Comparison of ENCODE assay signal across 13 cellular contexts in genomic region chr15:57752426-57752825, GRCh38. TPM values are rescaled to one million over a fixed set of nuclear protein-coding genes. Genes with fewer than 3 reads are reported as not detected.
DNase-seq lines count a peak whose midpoint lies in the region; ATAC-seq and TF ChIP-seq lines count a peak whose summit lies in the region.
"Had no signal": no experiment of that assay in that cellular context is flagged by ENCODE, and none has a peak within 500 bp of the region (broad histone marks: within the 10 kb centered on the region; RNA-seq: fewer than 3 reads in every experiment).

No MANE protein-coding gene starts in this region.

- H3K4me3 ChIP-seq in DND-41 (ENCODE audit: low read depth in 1 of 2, low read length in 2 of 2) (no peak overlapping the region), heart right ventricle (peak overlapping the region in 2 of 10 donors; percentile 2)
- H3K4me3 ChIP-seq: lung had no signal

- intact Hi-C loops in heart right ventricle (cut with DNase I), result loop anchor here in 9 of 10 donors (2.0 to 10.0 kb wide), 7 partner anchors 104 to 432 kb away; partner anchors contain the start of gene ALDH1A2 (in 6 of the 9)

- no peaks in the 10 kb centered on the region for H3K9me3 ChIP-seq in DND-41 (ENCODE audit: insufficient read depth, low read length, severe bottlenecking)
- H3K9me3 ChIP-seq in heart right ventricle, result no peaks in the 10 kb centered on the region

- no peak overlapping the region for H3K4me2 ChIP-seq in DND-41 (ENCODE audit: insufficient read depth, low read length)

- POLR2A ChIA-PET in WTC11 (lab: Charles Lee), result no interaction called here

- no peak overlapping the region for H3K9ac ChIP-seq in DND-41 (ENCODE audit: low read depth, low read length)

- H3K36me3 ChIP-seq in DND-41 (ENCODE audit: insufficient read depth, low read length), result no peaks in the 10 kb centered on the region
- H3K36me3 ChIP-seq in heart right ventricle, result no peaks in the 10 kb centered on the region

- H3K27ac Mint-ChIP-seq in WTC11 (no peak overlapping the region), osteocyte (ENCODE audit: unreplicated experiment) (no peak overlapping the region)
- H3K27ac Mint-ChIP-seq: activated B cell treated with CpG ODN at 0.5 μM for 24 hours had no signal

- peaks cover 4% of the 10 kb centered on the region; the same call in 1 of the 2 replicates for H3K27me3 Mint-ChIP-seq in WTC11 (ENCODE audit: low read depth)
- H3K27me3 Mint-ChIP-seq in osteocyte (ENCODE audit: unreplicated experiment), result peaks cover 22% of the 10 kb centered on the region
- H3K27me3 Mint-ChIP-seq: activated B cell treated with CpG ODN at 0.5 μM for 24 hours had no signal

- no peaks in the 10 kb centered on the region for H3K36me3 Mint-ChIP-seq in WTC11
- H3K36me3 Mint-ChIP-seq in osteocyte (ENCODE audit: unreplicated experiment), result no peaks in the 10 kb centered on the region

- TF ChIP-seq CTCF in DND-41 (IDR thresholded peaks at IDR 0.05; ENCODE audit: borderline replicate concordance, extremely low read depth, low read length, poor library complexity, severe bottlenecking) (peak; percentile 16), WTC11 (IDR thresholded peaks at IDR 0.05) (no peak), heart right ventricle (IDR thresholded peaks at IDR 0.05) (peak in 6 of 9 donors; percentile 20 to 62 (median 47)), osteocyte (IDR thresholded peaks at IDR 0.05) (peak; percentile 13)

- peaks cover 29% of the 10 kb centered on the region for H3K4me1 Mint-ChIP-seq in WTC11
- peaks cover 5% of the 10 kb centered on the region for H3K4me1 Mint-ChIP-seq in osteocyte (ENCODE audit: unreplicated experiment)
- H3K4me1 Mint-ChIP-seq: activated B cell treated with CpG ODN at 0.5 μM for 24 hours had no signal

- no peaks in the 10 kb centered on the region for H3K9me3 Mint-ChIP-seq in WTC11
- H3K9me3 Mint-ChIP-seq in osteocyte (ENCODE audit: unreplicated experiment), result no peaks in the 10 kb centered on the region
- H3K9me3 Mint-ChIP-seq: activated B cell treated with CpG ODN at 0.5 μM for 24 hours had no signal

- WGBS in heart right ventricle, 2 donors, result 56 to 61% methylated on average over 9 of the region's 9 CpGs

- DNase-seq in DND-41, result no peak
- peak; percentile 42 for DNase-seq in WTC11 (ENCODE audit: low spot score)
- DNase-seq in heart right ventricle, result peak; percentile 38 to 62
- DNase-seq in osteocyte (ENCODE audit: extremely low spot score, unreplicated experiment), result no peak
- DNase-seq in stimulated activated CD4-positive, alpha-beta T cell treated with anti-CD3 and anti-CD28 coated beads, Interleukin-2, amount 100 ng/mL, for 24 hours, result no peak
- DNase-seq in T-helper 2 cell, result no peak
- DNase-seq in A172 (ENCODE audit: low spot score), result no peak
- DNase-seq: activated B cell treated with CpG ODN at 0.5 μM for 24 hours; activated T-cell treated with anti-CD3 and anti-CD28 coated beads, Interleukin-2, amount 50 U/mL, for 1 hour; retina; trophoblast cell had no signal

- no peaks in the 10 kb centered on the region for H3K27me3 ChIP-seq in DND-41 (ENCODE audit: insufficient read depth, low read length, poor library complexity)
- no peaks in the 10 kb centered on the region for H3K27me3 ChIP-seq in heart right ventricle

- no peaks in the 10 kb centered on the region for H4K20me1 ChIP-seq in DND-41 (ENCODE audit: insufficient read depth, low read length)

- H3K4me1 ChIP-seq in DND-41 (ENCODE audit: insufficient read depth, low read length) (no peaks in the 10 kb centered on the region), heart right ventricle (peaks cover 0 to 13% (median 0%) of the 10 kb centered on the region in 9 donors)

- no peak overlapping the region for H3K27ac ChIP-seq in DND-41 (ENCODE audit: low read length)
- no peak overlapping the region for H3K27ac ChIP-seq in heart right ventricle

- no peak; the same call in 2 of the 3 replicates for ATAC-seq in DND-41 (ENCODE audit: insufficient read depth, low read depth)
- peak; percentile 94 for ATAC-seq in WTC11
- ATAC-seq in heart right ventricle, result peak; percentile 76 to 94 (median 88)
- ATAC-seq in GM21526 (IDR thresholded peaks at IDR 0.05; ENCODE audit: low FRiP score, unreplicated experiment), result no peak

- H3K4me3 Mint-ChIP-seq in WTC11, result no peak overlapping the region
- H3K4me3 Mint-ChIP-seq in osteocyte (ENCODE audit: unreplicated experiment), result no peak overlapping the region
- H3K4me3 Mint-ChIP-seq: activated B cell treated with CpG ODN at 0.5 μM for 24 hours had no signal

- CTCF ChIA-PET in WTC11 (lab: Charles Lee), result interaction anchor here (0.6 to 5.3 kb wide), 29 partner anchors 9 to 424 kb away, joined by 3 to 134 read pairs (median 4); partner anchors contain the start of genes ALDH1A2 and POLR2M

- H3K79me2 ChIP-seq in DND-41 (ENCODE audit: insufficient read depth, low read length), result no peaks in the 10 kb centered on the region

- no peak overlapping the region for H2AFZ ChIP-seq in DND-41 (ENCODE audit: low read depth, low read length)

TF ChIP-seq in WTC11, 78 proteins besides CTCF, POLR2A, EP300 and RAD21:
- TF ChIP-seq USF2 (CRISPR knock-in tag; IDR thresholded peaks at IDR 0.05), result no peak
- 0 out of 2 replicates have a peak, but pooled peaks have one; percentile 39 for TF ChIP-seq MXD4 (CRISPR knock-in tag; IDR thresholded peaks at IDR 0.05; ENCODE audit: borderline replicate concordance)
- TF ChIP-seq ATF6 (CRISPR knock-in tag; IDR thresholded peaks at IDR 0.05), result no peak
- TF ChIP-seq ATF2 (CRISPR knock-in tag; IDR thresholded peaks at IDR 0.05; ENCODE audit: borderline replicate concordance, low read depth), result no peak
- TF ChIP-seq ZSCAN18 (CRISPR knock-in tag; IDR thresholded peaks at IDR 0.05), result no peak
- TF ChIP-seq GRHL2 (CRISPR knock-in tag; IDR thresholded peaks at IDR 0.05; ENCODE audit: insufficient replicate concordance, severe bottlenecking), result no peak
- TF ChIP-seq GABPB1 (CRISPR knock-in tag; IDR thresholded peaks at IDR 0.05), result no peak

RNA-seq across cellular contexts. Expression of gene POLR2M, which starts 45.9 kb away (rescaled TPM):
- total RNA-seq in WTC11 (2021) (78.6 to 85.5 TPM (median 84.4 TPM) in 3 replicates), heart right ventricle (10 to 100 TPM; 42.1 to 89.2 (median 56.5) TPM), osteocyte (83.9 and 89.5 TPM in 2 replicates)
- polyA plus RNA-seq in heart right ventricle, result 10 to 100 TPM; 15.2 to 85.7 TPM
- total RNA-seq in A172 (2014; rRNA removed; shearing (Covaris generic)), result 114 and 151 TPM in 2 replicates

Comparison
In these comparisons a context has a peak if more than half of its experiments do, and no peak if none do; other contexts are left out.
1. ATAC-seq: peak in WTC11 (single experiment) and heart right ventricle (8 of 8); none in DND-41 (single experiment) and GM21526 (single experiment).
2. DNase-seq: peak in WTC11 (single experiment) and heart right ventricle (2 of 2); none in DND-41 (single experiment), osteocyte (single experiment), stimulated activated CD4-positive, alpha-beta T cell treated with anti-CD3 and anti-CD28 coated beads, Interleukin-2, amount 100 ng/mL, for 24 hours (0 of 2), T-helper 2 cell (0 of 5) and A172 (single experiment).